ENCODE assay signal across 19 cellular contexts in genomic region chr20:39762716-39763115, GRCh38.
DNase-seq lines count a peak whose midpoint lies in the region; ATAC-seq and TF ChIP-seq lines count a peak whose summit lies in the region.
"Had no signal": no experiment of that assay in that cellular context is flagged by ENCODE, and none has a peak within 500 bp of the region (broad histone marks: within the 10 kb centered on the region; RNA-seq: fewer than 3 reads in every experiment).

No MANE protein-coding gene starts in this region.

- no peak overlapping the region for H4K91ac ChIP-seq in mesenchymal stem cell (ENCODE audit: low read length)

- no peaks in the 10 kb centered on the region; the same call in 1 of the 2 replicates for H3K9me2 ChIP-seq in GM23338 (ENCODE audit: insufficient read depth)

- 0 out of 3 replicates have a peak, but pooled peaks have one; percentile 31 for ATAC-seq in GM23338
- no peak for ATAC-seq in WTC11

- H2BK5ac ChIP-seq in mesenchymal stem cell (ENCODE audit: low read depth, low read length, poor library complexity, severe bottlenecking): no peak overlapping the region

- H3K18ac ChIP-seq in mesenchymal stem cell (ENCODE audit: low read depth in 1 of 2, low read length in 2 of 2): no peak overlapping the region

- no peak for TF ChIP-seq CTCF in GM23338 (conservative IDR thresholded peaks at IDR 0.05; ENCODE audit: low read depth in 2 of 2)
- no peak for TF ChIP-seq CTCF in WTC11 (IDR thresholded peaks at IDR 0.05)
- TF ChIP-seq CTCF in neural progenitor cell (IDR thresholded peaks at IDR 0.05): no peak
- TF ChIP-seq CTCF in glutamatergic neuron (IDR thresholded peaks at IDR 0.05; ENCODE audit: partially characterized antibody, unreplicated experiment): no peak

- H3K27me3 ChIP-seq in GM23338 (ENCODE audit: insufficient read depth) (no peaks in the 10 kb centered on the region), mesenchymal stem cell (ENCODE audit: control insufficient read depth in 1 of 2, insufficient read depth in 1 of 2, low read length in 2 of 2) (no peaks in the 10 kb centered on the region), neural progenitor cell (no peaks in the 10 kb centered on the region)
- H3K27me3 ChIP-seq: BLaER1 had no signal

- H3F3A ChIP-seq in GM23338 (replicated peaks; ENCODE audit: low read depth): no peaks in the 10 kb centered on the region
- no peaks in the 10 kb centered on the region for H3F3A ChIP-seq in neural progenitor cell (ENCODE audit: low read depth)

- peaks cover 3% of the 10 kb centered on the region; the same call in 1 of the 3 replicates for H3K36me3 Mint-ChIP-seq in GM23338 (ENCODE audit: low read depth)
- peaks cover 3% of the 10 kb centered on the region; the same call in 1 of the 2 replicates for H3K36me3 Mint-ChIP-seq in WTC11
- no peaks in the 10 kb centered on the region for H3K36me3 Mint-ChIP-seq in neural progenitor cell
- peaks cover 7% of the 10 kb centered on the region for H3K36me3 Mint-ChIP-seq in glutamatergic neuron (ENCODE audit: unreplicated experiment)

- 87% methylated on average over 5 of the region's 9 CpGs for WGBS in mesenchymal stem cell

- peaks cover 5% of the 10 kb centered on the region; the same call in 2 of the 3 replicates for H3K4me1 Mint-ChIP-seq in GM23338
- H3K4me1 Mint-ChIP-seq in WTC11: peaks cover 5% of the 10 kb centered on the region
- no peaks in the 10 kb centered on the region for H3K4me1 Mint-ChIP-seq in neural progenitor cell
- no peaks in the 10 kb centered on the region for H3K4me1 Mint-ChIP-seq in glutamatergic neuron (ENCODE audit: low read depth, unreplicated experiment)
- H3K4me1 Mint-ChIP-seq: CD8-positive, alpha-beta memory T cell had no signal

- H3K27ac Mint-ChIP-seq in GM23338 (peak overlapping the region; percentile 40), WTC11 (peak overlapping the region; percentile 11; the same call in 1 of the 2 replicates), neural progenitor cell (peak overlapping the region; percentile 6), glutamatergic neuron (ENCODE audit: unreplicated experiment) (no peak overlapping the region)
- H3K27ac Mint-ChIP-seq: B cell; CD4-positive, alpha-beta T cell; CD8-positive, alpha-beta memory T cell had no signal

- peaks cover 17% of the 10 kb centered on the region for H3K9me3 ChIP-seq in mesenchymal stem cell (ENCODE audit: control insufficient read depth, low read length)
- H3K9me3 ChIP-seq in neural progenitor cell (ENCODE audit: low read depth): no peaks in the 10 kb centered on the region

- H2BK120ac ChIP-seq in mesenchymal stem cell (ENCODE audit: low read depth, low read length): no peak overlapping the region

- H3K23ac ChIP-seq in mesenchymal stem cell (ENCODE audit: low read length in 2 of 2): no peak overlapping the region

- CTCF ChIA-PET in WTC11 (lab: Charles Lee): interaction anchor here (1.1 to 1.3 kb wide), 2 partner anchors 111 to 333 kb away, joined by 3 read pairs; no protein-coding TSS in a partner anchor

- DNase-seq in GM23338 (ENCODE audit: low spot score) (peak; percentile 14), WTC11 (ENCODE audit: low spot score) (no peak), mesenchymal stem cell (no peak), neural progenitor cell (ENCODE audit: low spot score) (no peak), CD1c-positive myeloid dendritic cell (ENCODE audit: extremely low spot score) (no peak), glutamatergic neuron (no peak), RPMI8226 (no peak), amniotic stem cell (lab: John Stamatoyannopoulos, UW) (no peak)
- DNase-seq: CD4-positive, alpha-beta T cell; CD8-positive, alpha-beta memory T cell; DMS 273 treated with DMSO at 0.1 percent for 48 hours; DMS79 treated with DMSO at 0.1 percent for 48 hours; GF-D8; H7; HCEC 1CT had no signal

- no peak overlapping the region for H3K9ac ChIP-seq in mesenchymal stem cell (ENCODE audit: low read length)
- no peak overlapping the region for H3K9ac ChIP-seq in neural progenitor cell
- H3K9ac ChIP-seq: BLaER1 had no signal

- POLR2A ChIA-PET in WTC11 (lab: Charles Lee): no interaction called here

- no peaks in the 10 kb centered on the region for H3K79me2 ChIP-seq in GM23338 (replicated peaks; ENCODE audit: insufficient read depth)
- no peaks in the 10 kb centered on the region for H3K79me2 ChIP-seq in neural progenitor cell (ENCODE audit: low read depth)

- H4K8ac ChIP-seq in mesenchymal stem cell (ENCODE audit: low read length): no peak overlapping the region

- no peak overlapping the region for H2AFZ ChIP-seq in GM23338
- peak overlapping the region; percentile 4 for H2AFZ ChIP-seq in mesenchymal stem cell (ENCODE audit: low read depth, low read length)
- H2AFZ ChIP-seq in neural progenitor cell (replicated peaks): no peak overlapping the region

- H3K9me3 Mint-ChIP-seq in GM23338: peaks cover 3% of the 10 kb centered on the region; the same call in 1 of the 3 replicates
- peaks cover 8% of the 10 kb centered on the region; the same call in 1 of the 2 replicates for H3K9me3 Mint-ChIP-seq in WTC11
- peaks cover 6% of the 10 kb centered on the region for H3K9me3 Mint-ChIP-seq in neural progenitor cell
- H3K9me3 Mint-ChIP-seq in glutamatergic neuron (ENCODE audit: unreplicated experiment): peaks cover 2% of the 10 kb centered on the region

- no peak overlapping the region for H3K14ac ChIP-seq in mesenchymal stem cell (ENCODE audit: low read length in 2 of 2)

- no peak overlapping the region for H2BK15ac ChIP-seq in mesenchymal stem cell (ENCODE audit: low read depth, poor library complexity, severe bottlenecking)

- H2BK12ac ChIP-seq in mesenchymal stem cell (ENCODE audit: low read length in 2 of 2): no peak overlapping the region

- no peaks in the 10 kb centered on the region for H3K36me3 ChIP-seq in GM23338 (ENCODE audit: insufficient read depth)
- H3K36me3 ChIP-seq in mesenchymal stem cell (ENCODE audit: control insufficient read depth in 1 of 2, insufficient read depth in 2 of 2, low read depth in 1 of 2, low read length in 2 of 2): no peaks in the 10 kb centered on the region
- H3K36me3 ChIP-seq in neural progenitor cell: no peaks in the 10 kb centered on the region
- H3K36me3 ChIP-seq: BLaER1 had no signal

- no peaks in the 10 kb centered on the region for H3K79me1 ChIP-seq in mesenchymal stem cell (replicated peaks; ENCODE audit: low read length, poor library complexity, severe bottlenecking)

- H3K4me3 ChIP-seq in GM23338 (no peak overlapping the region), mesenchymal stem cell (ENCODE audit: insufficient read depth in 1 of 2, low read depth in 1 of 2, low read length in 2 of 2) (no peak overlapping the region), neural progenitor cell (no peak overlapping the region)
- H3K4me3 ChIP-seq: BLaER1 had no signal

- no peak overlapping the region for H2AK5ac ChIP-seq in mesenchymal stem cell (ENCODE audit: low read length, severe bottlenecking)

- no peak overlapping the region for H3K4ac ChIP-seq in mesenchymal stem cell (ENCODE audit: low read depth in 1 of 2, low read length in 2 of 2)

- peaks cover 5% of the 10 kb centered on the region; the same call in 1 of the 2 replicates for H3K4me1 ChIP-seq in GM23338 (ENCODE audit: insufficient read depth)
- no peaks in the 10 kb centered on the region for H3K4me1 ChIP-seq in mesenchymal stem cell (ENCODE audit: control insufficient read depth, insufficient read depth, low read depth, low read length)
- no peaks in the 10 kb centered on the region for H3K4me1 ChIP-seq in neural progenitor cell

- H4K20me1 ChIP-seq in GM23338 (replicated peaks; ENCODE audit: insufficient read depth) (no peaks in the 10 kb centered on the region), neural progenitor cell (ENCODE audit: low read depth) (no peaks in the 10 kb centered on the region)
- H4K20me1 ChIP-seq: BLaER1 had no signal

- H3K27ac ChIP-seq in GM23338 (ENCODE audit: low read depth) (no peak overlapping the region), mesenchymal stem cell (ENCODE audit: low read length, poor library complexity, severe bottlenecking) (no peak overlapping the region), neural progenitor cell (no peak overlapping the region)
- H3K27ac ChIP-seq: 22Rv1, BLaER1, C4-2B had no signal

- no peak overlapping the region for H3K4me2 ChIP-seq in GM23338
- H3K4me2 ChIP-seq in mesenchymal stem cell (ENCODE audit: low read length, poor library complexity, severe bottlenecking): no peak overlapping the region
- H3K4me2 ChIP-seq in neural progenitor cell: no peak overlapping the region
- H3K4me2 ChIP-seq: BLaER1 had no signal

- peaks cover 3% of the 10 kb centered on the region for H3K27me3 Mint-ChIP-seq in GM23338 (ENCODE audit: insufficient read depth, low read depth, poor library complexity)
- no peaks in the 10 kb centered on the region; the same call in 1 of the 2 replicates for H3K27me3 Mint-ChIP-seq in WTC11 (ENCODE audit: low read depth)
- peaks cover 4% of the 10 kb centered on the region for H3K27me3 Mint-ChIP-seq in neural progenitor cell (ENCODE audit: insufficient read depth, low read depth)
- H3K27me3 Mint-ChIP-seq in glutamatergic neuron (ENCODE audit: unreplicated experiment): no peaks in the 10 kb centered on the region
- H3K27me3 Mint-ChIP-seq: CD4-positive, alpha-beta T cell had no signal

- H3K4me3 Mint-ChIP-seq in GM23338 (no peak overlapping the region), WTC11 (no peak overlapping the region), neural progenitor cell (no peak overlapping the region), glutamatergic neuron (ENCODE audit: unreplicated experiment) (no peak overlapping the region)
- H3K4me3 Mint-ChIP-seq: B cell; CD4-positive, alpha-beta T cell; CD8-positive, alpha-beta memory T cell had no signal

TF ChIP-seq in GM23338, 12 proteins besides CTCF, POLR2A, EP300 and RAD21 (continues in another document):
- TF ChIP-seq ETS1 (IDR thresholded peaks at IDR 0.05): no peak

TF ChIP-seq in WTC11, 78 proteins besides CTCF, POLR2A, EP300 and RAD21 (continues in another document):
- TF ChIP-seq ZNF396 (CRISPR knock-in tag; IDR thresholded peaks at IDR 0.05; ENCODE audit: borderline replicate concordance) (no peak), MYBL2 (CRISPR knock-in tag; IDR thresholded peaks at IDR 0.05) (no peak), ZNF512 (CRISPR knock-in tag; IDR thresholded peaks at IDR 0.05; ENCODE audit: borderline replicate concordance) (no peak), FOXJ3 (CRISPR knock-in tag; IDR thresholded peaks at IDR 0.05; ENCODE audit: borderline replicate concordance) (no peak), ZNF263 (CRISPR knock-in tag; IDR thresholded peaks at IDR 0.05; ENCODE audit: low read depth) (no peak)
